Comparison of ENCODE assay signal across 28 cellular contexts in the genomic region with DNA sequence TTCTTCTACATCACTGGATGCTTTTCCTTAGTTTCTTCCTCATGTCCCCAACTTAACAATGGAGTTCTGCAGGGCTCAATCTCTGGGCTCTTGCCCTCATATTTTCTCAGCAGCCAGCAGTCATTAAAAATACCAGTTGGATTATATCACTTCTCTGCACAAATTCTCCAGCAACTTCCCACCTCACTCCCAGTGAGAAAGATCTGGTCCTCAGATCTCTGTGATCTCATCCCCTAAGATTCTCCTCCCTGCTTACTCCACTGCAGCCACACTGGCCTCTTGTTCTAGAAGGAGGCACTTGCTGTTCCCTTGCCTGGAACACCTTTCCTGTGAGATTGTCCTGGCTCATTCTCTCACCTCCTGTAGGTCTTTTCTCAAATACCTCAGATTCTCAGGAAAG. TPM values are rescaled to one million over a fixed set of nuclear protein-coding genes. Genes with fewer than 3 reads are reported as not detected.
DNase-seq lines count a peak whose midpoint lies in the region; ATAC-seq, FAIRE-seq and TF ChIP-seq lines count a peak whose summit lies in the region.
"Had no signal": no experiment of that assay in that cellular context is flagged by ENCODE, and none has a peak within 500 bp of the region (broad histone marks: within the 10 kb centered on the region; RNA-seq: fewer than 3 reads in every experiment).

No MANE protein-coding gene starts in this region.

- TF ChIP-seq POLR2A in H54 (IDR thresholded peaks at IDR 0.05; ENCODE audit: low read depth, low read length): no peak

- no peaks in the 10 kb centered on the region for H3K27me3 Mint-ChIP-seq in osteocyte (ENCODE audit: unreplicated experiment)
- peaks cover 21% of the 10 kb centered on the region for H3K27me3 Mint-ChIP-seq in activated CD4-positive, alpha-beta T cell treated with anti-CD3 and anti-CD28 coated beads, Interleukin-2, amount 10 ng/mL, durations not matched to agents 7 days and 5 days
- H3K27me3 Mint-ChIP-seq: activated CD4-positive, alpha-beta T cell treated with anti-CD3 and anti-CD28 coated beads for 36 hours; naive B cell; T-helper 17 cell had no signal

- no peak overlapping the region for H3K4me3 Mint-ChIP-seq in osteocyte (ENCODE audit: unreplicated experiment)
- no peak overlapping the region for H3K4me3 Mint-ChIP-seq in activated CD4-positive, alpha-beta T cell treated with anti-CD3 and anti-CD28 coated beads, Interleukin-2, amount 10 ng/mL, durations not matched to agents 7 days and 5 days
- H3K4me3 Mint-ChIP-seq: activated CD4-positive, alpha-beta T cell treated with anti-CD3 and anti-CD28 coated beads for 36 hours; activated T-cell treated with anti-CD3 and anti-CD28 coated beads, Interleukin-2, amount 50 U/mL, for 4 hours; naive B cell; T-helper 17 cell had no signal

- POLR2A ChIA-PET in AG04449 (lab: Yijun Ruan, JAX): no interaction called here
- POLR2A ChIA-PET in activated CD4-positive, alpha-beta T cell treated with anti-CD3 and anti-CD28 coated beads, Interleukin-2, amount 10 ng/mL, durations not matched to agents 7 days and 5 days (lab: Charles Lee): no interaction called here

- no peak overlapping the region for H3K27ac Mint-ChIP-seq in osteocyte (ENCODE audit: unreplicated experiment)
- no peak overlapping the region for H3K27ac Mint-ChIP-seq in activated CD4-positive, alpha-beta T cell treated with anti-CD3 and anti-CD28 coated beads, Interleukin-2, amount 10 ng/mL, durations not matched to agents 7 days and 5 days
- H3K27ac Mint-ChIP-seq: activated CD4-positive, alpha-beta T cell treated with anti-CD3 and anti-CD28 coated beads for 36 hours; naive B cell; T-helper 17 cell had no signal

- FAIRE-seq in H54 (lab: Jason Lieb, UNC): no peak
- FAIRE-seq: GM12891 had no signal

- H3K4me1 Mint-ChIP-seq in osteocyte (ENCODE audit: unreplicated experiment): peaks cover 11% of the 10 kb centered on the region
- peaks cover 9% of the 10 kb centered on the region for H3K4me1 Mint-ChIP-seq in activated CD4-positive, alpha-beta T cell treated with anti-CD3 and anti-CD28 coated beads, Interleukin-2, amount 10 ng/mL, durations not matched to agents 7 days and 5 days

- H3K36me3 Mint-ChIP-seq in osteocyte (ENCODE audit: unreplicated experiment): no peaks in the 10 kb centered on the region
- peaks cover under 1% of the 10 kb centered on the region for H3K36me3 Mint-ChIP-seq in activated CD4-positive, alpha-beta T cell treated with anti-CD3 and anti-CD28 coated beads, Interleukin-2, amount 10 ng/mL, durations not matched to agents 7 days and 5 days (ENCODE audit: low read depth)
- H3K36me3 Mint-ChIP-seq: naive B cell had no signal

- CTCF ChIA-PET in AG04449 (lab: Yijun Ruan, JAX): interaction anchor here (1.3 kb wide), 1 partner anchor 23 kb away, joined by 5 read pairs; no protein-coding TSS in a partner anchor
- CTCF ChIA-PET in activated CD4-positive, alpha-beta T cell treated with anti-CD3 and anti-CD28 coated beads, Interleukin-2, amount 10 ng/mL, durations not matched to agents 7 days and 5 days (lab: Charles Lee): no interaction called here

- ATAC-seq in GM19351 (IDR thresholded peaks at IDR 0.05; ENCODE audit: unreplicated experiment): no peak
- ATAC-seq: activated CD4-positive, alpha-beta T cell treated with anti-CD3 and anti-CD28 coated beads for 36 hours; activated T-cell treated with anti-CD3 and anti-CD28 coated beads, Interleukin-2, amount 50 U/mL, for 4 hours; heart right ventricle; left colon; T-helper 17 cell; upper lobe of right lung had no signal

- TF ChIP-seq CTCF in AG04449 (IDR thresholded peaks at IDR 0.05; ENCODE audit: insufficient read depth, low read length, missing control alignments) (no peak), fibroblast of the aortic adventitia (IDR thresholded peaks at IDR 0.05; ENCODE audit: insufficient read depth, low read length) (no peak), osteocyte (IDR thresholded peaks at IDR 0.05) (no peak)

- H3K9me3 Mint-ChIP-seq in osteocyte (ENCODE audit: unreplicated experiment): no peaks in the 10 kb centered on the region
- H3K9me3 Mint-ChIP-seq in activated CD4-positive, alpha-beta T cell treated with anti-CD3 and anti-CD28 coated beads, Interleukin-2, amount 10 ng/mL, durations not matched to agents 7 days and 5 days: peaks cover 3% of the 10 kb centered on the region

- DNase-seq in AG04449 (ENCODE audit: low read depth, low spot score) (peak; percentile 24), H54 (ENCODE audit: insufficient read length, low spot score) (peak; percentile 7), amniotic epithelial cell (ENCODE audit: low read depth) (peak; percentile 14), fibroblast of the aortic adventitia (ENCODE audit: low read depth) (peak; percentile 9), osteocyte (ENCODE audit: extremely low spot score, unreplicated experiment) (no peak), NOMO-1 treated with dmso at 0.1 percent for 144 hours (lab: John Stamatoyannopoulos, UW; ENCODE audit: unreplicated experiment) (no peak)
- no peak for DNase-seq in activated CD4-positive, alpha-beta T cell treated with anti-CD3 and anti-CD28 coated beads, Interleukin-2, amount 10 ng/mL, durations not matched to agents 7 days and 5 days
- DNase-seq: 8988T; activated CD4-positive, alpha-beta T cell treated with anti-CD3 and anti-CD28 coated beads for 36 hours; activated naive CD4-positive, alpha-beta T cell; activated T-cell treated with anti-CD3 and anti-CD28 coated beads, Interleukin-2, amount 50 U/mL, for 4 hours; amniotic stem cell; heart right ventricle; Karpas-422; left colon; naive B cell; NCI-H1694 treated with DMSO at 0.1 percent for 48 hours; NCI-H2171 treated with DMSO at 0.1 percent for 48 hours; NCI-H526; T-helper 17 cell; upper lobe of right lung had no signal

- H3K4me3 ChIP-seq in AG04449 (ENCODE audit: low read depth, low read length): no peak overlapping the region
- no peak overlapping the region for H3K4me3 ChIP-seq in fibroblast of the aortic adventitia (ENCODE audit: low read depth, low read length)
- H3K4me3 ChIP-seq: heart right ventricle, SK-N-MC, skin epidermis, upper lobe of right lung had no signal

RNA-seq across cellular contexts. Expression of a gene that starts 6.1 kb away (rescaled TPM):
- total RNA-seq in fibroblast of the aortic adventitia (ENCODE audit: low replicate concordance) (0.18 and 0.41 TPM in 2 replicates), osteocyte (0.83 TPM in 1 of 2 replicates, not detected in the other)
- total RNA-seq in activated CD4-positive, alpha-beta T cell treated with anti-CD3 and anti-CD28 coated beads, Interleukin-2, amount 10 ng/mL, durations not matched to agents 7 days and 5 days: under 1 TPM; 0.50 to 0.81 TPM
- total RNA-seq: activated CD8-positive, alpha-beta memory T cell treated with anti-CD3 and anti-CD28 coated beads for 36 hours; activated T-cell treated with anti-CD3 and anti-CD28 coated beads, Interleukin-2, amount 50 U/mL, for 4 hours; left colon; RPMI7951; subcutaneous adipose tissue; upper lobe of right lung had no signal

Comparison
In these comparisons a context has a peak if more than half of its experiments do, and no peak if none do; other contexts are left out.
1. DNase-seq: peak in AG04449 (single experiment), H54 (single experiment), amniotic epithelial cell (single experiment) and fibroblast of the aortic adventitia (single experiment); none in osteocyte (single experiment), NOMO-1 treated with dmso at 0.1 percent for 144 hours (single experiment) and activated CD4-positive, alpha-beta T cell treated with anti-CD3 and anti-CD28 coated beads, Interleukin-2, amount 10 ng/mL, durations not matched to agents 7 days and 5 days (single experiment).